Comparison of ENCODE assay signal across 1 cellular context in the genomic region with DNA sequence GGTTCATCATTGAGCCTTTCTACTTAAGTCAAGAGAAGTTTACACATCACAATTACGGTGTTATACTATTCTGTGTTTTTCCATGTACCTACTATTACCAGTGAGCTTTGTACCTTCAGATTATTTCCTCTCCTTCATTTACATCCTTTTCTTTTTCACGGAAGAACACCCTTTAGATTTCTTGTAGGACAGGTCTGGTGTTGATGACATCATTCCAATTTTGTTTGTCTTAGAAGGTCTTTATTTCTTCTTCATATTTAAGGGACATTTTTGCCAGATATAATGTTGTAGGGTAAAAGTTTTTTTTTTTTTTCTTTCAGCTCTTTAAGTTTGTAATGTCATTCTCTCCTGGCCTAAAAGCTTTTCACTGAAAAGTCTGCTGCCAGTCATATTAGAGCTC.
TF ChIP-seq lines count a peak whose summit lies in the region.

No MANE protein-coding gene starts in this region.

TF ChIP-seq in HEK293, 187 proteins besides CTCF, POLR2A, EP300 and RAD21 (continued from another document):
- TF ChIP-seq, protein P1, sequence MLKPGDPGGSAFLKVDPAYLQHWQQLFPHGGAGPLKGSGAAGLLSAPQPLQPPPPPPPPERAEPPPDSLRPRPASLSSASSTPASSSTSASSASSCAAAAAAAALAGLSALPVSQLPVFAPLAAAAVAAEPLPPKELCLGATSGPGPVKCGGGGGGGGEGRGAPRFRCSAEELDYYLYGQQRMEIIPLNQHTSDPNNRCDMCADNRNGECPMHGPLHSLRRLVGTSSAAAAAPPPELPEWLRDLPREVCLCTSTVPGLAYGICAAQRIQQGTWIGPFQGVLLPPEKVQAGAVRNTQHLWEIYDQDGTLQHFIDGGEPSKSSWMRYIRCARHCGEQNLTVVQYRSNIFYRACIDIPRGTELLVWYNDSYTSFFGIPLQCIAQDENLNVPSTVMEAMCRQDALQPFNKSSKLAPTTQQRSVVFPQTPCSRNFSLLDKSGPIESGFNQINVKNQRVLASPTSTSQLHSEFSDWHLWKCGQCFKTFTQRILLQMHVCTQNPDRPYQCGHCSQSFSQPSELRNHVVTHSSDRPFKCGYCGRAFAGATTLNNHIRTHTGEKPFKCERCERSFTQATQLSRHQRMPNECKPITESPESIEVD (tag by site-specific recombination; IDR thresholded peaks at IDR 0.05) = no peak
- TF ChIP-seq KLF9 (tag by site-specific recombination; IDR thresholded peaks at IDR 0.05; ENCODE audit: low read depth) (no peak), ZNF10 (tag by site-specific recombination; IDR thresholded peaks at IDR 0.05) (no peak)
- TF ChIP-seq, protein P2, sequence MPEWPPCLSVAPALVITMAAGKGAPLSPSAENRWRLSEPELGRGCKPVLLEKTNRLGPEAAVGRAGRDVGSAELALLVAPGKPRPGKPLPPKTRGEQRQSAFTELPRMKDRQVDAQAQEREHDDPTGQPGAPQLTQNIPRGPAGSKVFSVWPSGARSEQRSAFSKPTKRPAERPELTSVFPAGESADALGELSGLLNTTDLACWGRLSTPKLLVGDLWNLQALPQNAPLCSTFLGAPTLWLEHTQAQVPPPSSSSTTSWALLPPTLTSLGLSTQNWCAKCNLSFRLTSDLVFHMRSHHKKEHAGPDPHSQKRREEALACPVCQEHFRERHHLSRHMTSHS (tag by site-specific recombination; IDR thresholded peaks at IDR 0.05) = no peak
- TF ChIP-seq, protein P3, sequence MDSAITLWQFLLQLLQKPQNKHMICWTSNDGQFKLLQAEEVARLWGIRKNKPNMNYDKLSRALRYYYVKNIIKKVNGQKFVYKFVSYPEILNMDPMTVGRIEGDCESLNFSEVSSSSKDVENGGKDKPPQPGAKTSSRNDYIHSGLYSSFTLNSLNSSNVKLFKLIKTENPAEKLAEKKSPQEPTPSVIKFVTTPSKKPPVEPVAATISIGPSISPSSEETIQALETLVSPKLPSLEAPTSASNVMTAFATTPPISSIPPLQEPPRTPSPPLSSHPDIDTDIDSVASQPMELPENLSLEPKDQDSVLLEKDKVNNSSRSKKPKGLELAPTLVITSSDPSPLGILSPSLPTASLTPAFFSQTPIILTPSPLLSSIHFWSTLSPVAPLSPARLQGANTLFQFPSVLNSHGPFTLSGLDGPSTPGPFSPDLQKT (IDR thresholded peaks at IDR 0.05; ENCODE audit: borderline replicate concordance, low read depth, low read length) = no peak
